1 cellular context compared by ENCODE assay signal in the genomic region with DNA sequence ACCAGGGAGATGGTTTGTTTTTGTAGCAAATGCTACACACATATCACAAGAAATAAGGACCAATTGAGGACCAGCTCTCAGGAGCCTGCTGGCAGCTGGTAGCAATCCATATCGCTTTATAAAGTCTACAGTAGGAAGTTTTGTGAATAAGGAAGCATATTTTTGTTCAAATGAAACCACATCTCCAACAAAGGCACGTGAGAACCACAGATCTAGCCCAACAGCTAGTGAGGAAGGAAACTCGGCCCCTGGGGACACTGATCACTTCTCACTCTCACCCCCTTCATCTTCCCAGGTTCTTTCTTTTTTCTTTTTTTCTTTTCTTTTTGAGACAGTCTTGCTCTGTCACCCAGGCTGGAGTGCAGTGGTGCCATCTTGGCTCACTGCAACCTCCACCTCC. TPM values are rescaled to one million over a fixed set of nuclear protein-coding genes. Genes with fewer than 3 reads are reported as not detected.
"Had no signal": no experiment of that assay in that cellular context is flagged by ENCODE, and none has a peak within 500 bp of the region (broad histone marks: within the 10 kb centered on the region; RNA-seq: fewer than 3 reads in every experiment).

No MANE protein-coding gene starts in this region.

RNA-seq across cellular contexts. Expression of a gene that starts 42.1 kb away (rescaled TPM):
- total RNA-seq: HT-29 had no signal
